15 cellular contexts compared by ENCODE assay signal in the genomic region with DNA sequence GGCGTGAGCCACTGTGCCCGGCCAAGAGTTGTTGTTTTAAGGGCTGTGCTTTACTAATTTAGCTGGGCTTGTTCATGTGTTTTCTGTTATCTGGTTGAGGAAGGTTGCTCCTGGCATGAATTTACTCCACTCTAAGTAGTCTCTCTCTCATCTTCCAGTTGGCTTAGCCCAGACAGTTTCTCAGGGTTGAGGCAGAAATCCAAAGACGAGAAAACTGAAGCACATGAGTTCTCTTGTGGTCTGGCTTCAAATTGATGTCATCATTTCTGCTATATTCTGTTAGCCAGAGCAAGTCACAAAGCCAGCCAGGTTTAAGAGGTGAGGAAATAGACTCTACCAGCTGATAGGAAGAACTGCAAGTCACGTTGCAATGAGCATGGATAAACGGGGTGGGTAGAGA. TPM values are rescaled to one million over a fixed set of nuclear protein-coding genes. Genes with fewer than 3 reads are reported as not detected.
DNase-seq lines count a peak whose midpoint lies in the region; ATAC-seq and TF ChIP-seq lines count a peak whose summit lies in the region.
"Had no signal": no experiment of that assay in that cellular context is flagged by ENCODE, and none has a peak within 500 bp of the region (broad histone marks: within the 10 kb centered on the region; RNA-seq: fewer than 3 reads in every experiment).

No MANE protein-coding gene starts in this region.

- DNase-seq in AG09319 (ENCODE audit: extremely low read depth, low read depth) (peak; percentile 54), OCI-M1 (lab: John Stamatoyannopoulos, UW) (peak; percentile 9), fibroblast of mammary gland (ENCODE audit: low read depth) (peak; percentile 42), ovary (no peak), T-helper 17 cell (no peak), Right ventricle myocardium superior (no peak)
- DNase-seq: BE2C; CD4-positive, alpha-beta memory T cell; DMS79 treated with DMSO at 0.1 percent for 48 hours; EL had no signal

- no peaks in the 10 kb centered on the region for H3K36me3 ChIP-seq in ovary
- H3K36me3 ChIP-seq: BE2C, HAP-1 had no signal

- H3K9me3 ChIP-seq in ovary (no peaks in the 10 kb centered on the region), T-helper 17 cell (ENCODE audit: control insufficient read depth, low read length, poor library complexity, severe bottlenecking) (no peaks in the 10 kb centered on the region)
- H3K9me3 ChIP-seq: BE2C, HAP-1 had no signal

- no peak overlapping the region for H3K27ac ChIP-seq in ovary
- H3K27ac ChIP-seq: C4-2B, HL-60 had no signal

- no peak for TF ChIP-seq POLR2A in ovary (IDR thresholded peaks at IDR 0.05)

- TF ChIP-seq EP300 in ovary (IDR thresholded peaks at IDR 0.05) = no peak

- H3K36me3 Mint-ChIP-seq in T-helper 17 cell (ENCODE audit: low read depth) = no peaks in the 10 kb centered on the region
- H3K36me3 Mint-ChIP-seq: CD4-positive, alpha-beta memory T cell had no signal

- no peak for ATAC-seq in HG02970 (IDR thresholded peaks at IDR 0.05; ENCODE audit: low FRiP score, unreplicated experiment)
- no peak for ATAC-seq in T-helper 17 cell
- no peak for ATAC-seq in Right ventricle myocardium superior (ENCODE audit: poor library complexity)
- ATAC-seq: K562 had no signal

- H3K27me3 ChIP-seq in ovary = no peaks in the 10 kb centered on the region
- H3K27me3 ChIP-seq: BE2C had no signal

- H3K27ac Mint-ChIP-seq in T-helper 17 cell = no peak overlapping the region
- H3K27ac Mint-ChIP-seq: CD4-positive, alpha-beta memory T cell had no signal

- intact Hi-C loops in ovary (cut with DNase I) (loop anchor here in 2 of 4 donors (5.0 to 10.0 kb wide), 2 partner anchors 383 to 385 kb away; no protein-coding TSS in a partner anchor), Right ventricle myocardium superior (cut with DNase I) (loop anchor here (10.0 kb wide), 1 partner anchor 183 kb away; no protein-coding TSS in a partner anchor)

- H3K4me3 Mint-ChIP-seq in T-helper 17 cell = no peak overlapping the region
- H3K4me3 Mint-ChIP-seq: CD4-positive, alpha-beta memory T cell had no signal

- TF ChIP-seq CTCF in AG09319 (IDR thresholded peaks at IDR 0.05; ENCODE audit: low read depth, low read length) = no peak
- TF ChIP-seq CTCF in fibroblast of mammary gland (conservative IDR thresholded peaks at IDR 0.05; ENCODE audit: control insufficient read depth, insufficient read depth, low read depth, low read length) = no peak
- no peak for TF ChIP-seq CTCF in ovary (IDR thresholded peaks at IDR 0.05)

- H3K27me3 Mint-ChIP-seq in T-helper 17 cell = peaks cover 45% of the 10 kb centered on the region

- peaks cover 2% of the 10 kb centered on the region for H3K4me1 Mint-ChIP-seq in T-helper 17 cell

- no peaks in the 10 kb centered on the region for H3K4me1 ChIP-seq in ovary (ENCODE audit: insufficient read depth)
- H3K4me1 ChIP-seq: BE2C, HAP-1 had no signal

- WGBS in ovary, 3 donors = 81 to 87% (median 81%) methylated on average over 5 of the region's 5 CpGs

- no peak overlapping the region for H3K4me3 ChIP-seq in fibroblast of mammary gland (ENCODE audit: control insufficient read depth, low read depth, low read length)
- H3K4me3 ChIP-seq in ovary = no peak overlapping the region
- H3K4me3 ChIP-seq: HAP-1, K562 had no signal

RNA-seq across cellular contexts. Expression of a gene that starts 57.9 kb away (rescaled TPM):
- total RNA-seq in ovary = 1 to 10 TPM in 1 of 7 donors, under 1 TPM in 4, not detected in 2; 0.17 to 1.3 (median 0.45) TPM
- under 1 TPM; 0.12 to 0.45 TPM for polyA plus RNA-seq in ovary
- under 1 TPM; 0.10 to 0.42 TPM for total RNA-seq in T-helper 17 cell
- 0.08 TPM for total RNA-seq in Right ventricle myocardium superior
- polyA plus RNA-seq: CD4-positive, alpha-beta memory T cell had no signal

Comparison
In these comparisons a context has a peak if more than half of its experiments do, and no peak if none do; other contexts are left out.
1. DNase-seq: peak in AG09319 (single experiment), OCI-M1 (single experiment) and fibroblast of mammary gland (single experiment); none in ovary (0 of 5), T-helper 17 cell (0 of 3) and Right ventricle myocardium superior (single experiment).